In genomic region chr2:148887349-148888002, GRCh38 we compare ENCODE assay signal across 9 cellular contexts. TPM values are rescaled to one million over a fixed set of nuclear protein-coding genes. Genes with fewer than 3 reads are reported as not detected.
DNase-seq lines count a peak whose midpoint lies in the region; ATAC-seq, FAIRE-seq and TF ChIP-seq lines count a peak whose summit lies in the region.
"Had no signal": no experiment of that assay in that cellular context is flagged by ENCODE, and none has a peak within 500 bp of the region (broad histone marks: within the 10 kb centered on the region; RNA-seq: fewer than 3 reads in every experiment).

No MANE protein-coding gene starts in this region.

- SMC1A ChIA-PET in GM12878 (lab: Charles Lee; ENCODE audit: uncharacterized antibody, unreplicated experiment) = interaction anchor here (1.0 kb wide), 1 partner anchor 23 kb away, joined by 3 read pairs; no protein-coding TSS in a partner anchor

- CTCF ChIA-PET in A549 (lab: Yijun Ruan, JAX) = no interaction called here
- CTCF ChIA-PET in GM12878 (lab: Yijun Ruan, JAX) = interaction anchor here (1.0 kb wide), 1 partner anchor 103 kb away, joined by 3 read pairs; no protein-coding TSS in a partner anchor

- H3K27me3 ChIP-seq in GM12878 (replicated peaks in 1 of 2; ENCODE audit: control insufficient read depth in 2 of 2, insufficient read depth in 2 of 2, low read length in 1 of 2) = peaks cover 9 to 20% of the 10 kb centered on the region in 2 experiments; a peak in 3 of 4 replicates

- peaks cover 5 to 10% (median 5%) of the 10 kb centered on the region in 3 donors for H3K4me1 Mint-ChIP-seq in IgD-negative memory B cell
- peaks cover 13% of the 10 kb centered on the region for H3K4me1 Mint-ChIP-seq in mesothelial cell of epicardium

- H3K4me3 Mint-ChIP-seq in IgD-negative memory B cell (peak overlapping the region; percentile 73 to 81 (median 78)), mesothelial cell of epicardium (peak overlapping the region; percentile 64)

- H3K9ac ChIP-seq in GM12878 (ENCODE audit: control insufficient read depth, insufficient read depth, low read length) = no peak overlapping the region

- H3K9me3 ChIP-seq in A549 = peaks cover 6% of the 10 kb centered on the region
- H3K9me3 ChIP-seq in GM12878 (replicated peaks; ENCODE audit: control insufficient read depth, insufficient read depth, low read length) = no peaks in the 10 kb centered on the region

- DNase-seq in A549 (ENCODE audit: low read depth in 1 of 2, low spot score in 1 of 2) (no peak), GM12878 (ENCODE audit: low read depth, low spot score) (no peak), mesothelial cell of epicardium (ENCODE audit: low spot score in 2 of 2, unreplicated experiment in 2 of 2) (no peak), NCI-H146 treated with DMSO at 0.1 percent for 48 hours (lab: John Stamatoyannopoulos, UW; ENCODE audit: unreplicated experiment) (no peak), AML-193 (lab: John Stamatoyannopoulos, UW) (no peak), NCI-H82 treated with DMSO at 0.1 percent for 48 hours (lab: John Stamatoyannopoulos, UW; ENCODE audit: unreplicated experiment) (no peak), NOMO-1 treated with dmso at 0.1 percent for 144 hours (lab: John Stamatoyannopoulos, UW; ENCODE audit: unreplicated experiment) (no peak)
- DNase-seq: foreskin melanocyte had no signal

- H3K79me2 ChIP-seq in GM12878 (ENCODE audit: control insufficient read depth, insufficient read depth, low read length) = no peaks in the 10 kb centered on the region

- H3K27me3 Mint-ChIP-seq in IgD-negative memory B cell = peaks cover 21% of the 10 kb centered on the region
- H3K27me3 Mint-ChIP-seq in mesothelial cell of epicardium (ENCODE audit: low read depth) = peaks cover 64% of the 10 kb centered on the region

- FAIRE-seq in A549 (lab: Jason Lieb, UNC) (no peak), GM12878 (lab: Jason Lieb, UNC) (no peak)

- H3K4me3 ChIP-seq in A549 = peak overlapping the region; percentile 40
- H3K4me3 ChIP-seq in GM12878 = no peak overlapping the region

- BruUV-seq in GM12878 (replicated peaks; lab: Mats Ljungman, UMichigan) = no TSS peak

- H3K9me3 Mint-ChIP-seq in IgD-negative memory B cell (peaks cover 0 to 5% (median 1%) of the 10 kb centered on the region in 3 donors), mesothelial cell of epicardium (no peaks in the 10 kb centered on the region)

- TF ChIP-seq EP300 in A549 (IDR thresholded peaks at IDR 0.05) (no peak), GM12878 (IDR thresholded peaks at IDR 0.05; ENCODE audit: borderline replicate concordance in 1 of 2, control insufficient read depth in 1 of 2, low read depth in 2 of 2, low read length in 2 of 2) (no peak)

- TF ChIP-seq POLR2A in A549 (IDR thresholded peaks at IDR 0.05; ENCODE audit: low read length) = no peak
- TF ChIP-seq POLR2A in GM12878 (IDR thresholded peaks at IDR 0.05; ENCODE audit: low read depth, low read length) = no peak

- H3K27ac ChIP-seq in A549 (no peak overlapping the region), GM12878 (ENCODE audit: control insufficient read depth, insufficient read depth) (no peak overlapping the region)

- no peaks in the 10 kb centered on the region for H4K20me1 ChIP-seq in GM12878 (ENCODE audit: control insufficient read depth, insufficient read depth)

- 7% methylated on average over 11 of the region's 19 CpGs for WGBS in A549 (ENCODE audit: missing lambda C conversion rate)
- WGBS in GM12878 (ENCODE audit: insufficient coverage, insufficient replicate concordance, low lambda C conversion rate, missing lambda C conversion rate) = 6% methylated on average over 19 of the region's 19 CpGs

- RAD21 ChIA-PET in GM12878 (lab: Charles Lee; ENCODE audit: unreplicated experiment) = no interaction called here

- 0 out of 2 replicates have a peak overlapping the region, but pooled peaks have one; percentile 12 for H2AFZ ChIP-seq in GM12878 (ENCODE audit: control insufficient read depth, low read depth, low read length)

- TF ChIP-seq CTCF in A549 (IDR thresholded peaks at IDR 0.05) (no peak), GM12878 (IDR thresholded peaks at IDR 0.05 in 2 of 3, conservative IDR thresholded peaks at IDR 0.05 in 1 of 3; ENCODE audit: control insufficient read depth in 2 of 3, extremely low read depth in 1 of 3, insufficient read depth in 1 of 3, low read depth in 3 of 3, low read length in 3 of 3) (no peak), mesothelial cell of epicardium (IDR thresholded peaks at IDR 0.05; ENCODE audit: unreplicated experiment) (no peak)

- TF ChIP-seq RAD21 in A549 (conservative IDR thresholded peaks at IDR 0.05 in 1 of 2, IDR thresholded peaks at IDR 0.05 in 1 of 2) (no peak), GM12878 (IDR thresholded peaks at IDR 0.05; ENCODE audit: insufficient read depth, low read depth, low read length) (no peak)

- POLR2A ChIA-PET in A549 (lab: Yijun Ruan, JAX) (no interaction called here), GM12878 (lab: Charles Lee) (no interaction called here)

- H3K4me2 ChIP-seq in A549 = peak overlapping the region; percentile 89
- H3K4me2 ChIP-seq in GM12878 (ENCODE audit: control insufficient read depth, insufficient read depth) = peak overlapping the region; percentile 84; the same call in 1 of the 2 replicates

- no peaks in the 10 kb centered on the region for H3K36me3 ChIP-seq in GM12878 (ENCODE audit: control insufficient read depth in 2 of 2, insufficient read depth in 2 of 2, low read length in 1 of 2)

- peak in 1 of 2 experiments; percentile 21; a peak in 1 of 6 replicates for ATAC-seq in A549
- no peak for ATAC-seq in GM12878

- H3K4me1 ChIP-seq in A549 = peaks cover 10% of the 10 kb centered on the region; the same call in 1 of the 3 replicates
- no peaks in the 10 kb centered on the region for H3K4me1 ChIP-seq in GM12878 (ENCODE audit: control insufficient read depth, insufficient read depth, low read length)

- H3K36me3 Mint-ChIP-seq in IgD-negative memory B cell (peaks cover 5% of the 10 kb centered on the region), mesothelial cell of epicardium (no peaks in the 10 kb centered on the region)

- in situ Hi-C loops in GM12878 (cut with MboI) = no loop called here

- intact Hi-C loops in GM12878 (cut with micrococcal nuclease; ENCODE audit: unreplicated experiment) = no loop called here

- no peak overlapping the region for H3K27ac Mint-ChIP-seq in IgD-negative memory B cell
- no peak overlapping the region for H3K27ac Mint-ChIP-seq in mesothelial cell of epicardium

TF ChIP-seq in A549, 52 proteins besides CTCF, POLR2A, EP300 and RAD21:
- TF ChIP-seq CBX8 (IDR thresholded peaks at IDR 0.05) = 0 out of 2 replicates have a peak, but pooled peaks have one; percentile 52
- TF ChIP-seq MAX (IDR thresholded peaks at IDR 0.05) = no peak

TF ChIP-seq in GM12878, 131 proteins besides CTCF, POLR2A, EP300 and RAD21 (continues in another document):
- no peak for TF ChIP-seq MXI1 (IDR thresholded peaks at IDR 0.05; ENCODE audit: low read depth, low read length)
- no peak for TF ChIP-seq PRDM15 (CRISPR knock-in tag; IDR thresholded peaks at IDR 0.05)

RNA-seq across cellular contexts. Expression of gene KIF5C, which starts 12.4 kb away (rescaled TPM):
- polyA plus RNA-seq in A549 (2011; rRNA removed) = 0.30 and 0.66 TPM in 2 replicates
- 0.11 and 0.13 TPM in 2 replicates for polyA plus RNA-seq in A549 (2012; cell fraction: cytosol; rRNA removed)
- 0.11 and 0.16 TPM in 2 replicates for polyA plus RNA-seq in A549 (2012; cell fraction: nucleus; rRNA removed)
- 0.27 to 0.32 TPM (median 0.28 TPM) in 3 replicates for polyA plus RNA-seq in A549 (2017; fragmentation: RNase III; extraction: RNeasy Plus Mini Kit Qiagen cat#74134 plus additional on column Dnase treatment)
- polyA minus RNA-seq in A549 (2011; rRNA and poly(A)+ RNA removed) = 0.83 and 1.0 TPM in 2 replicates
- 2.0 TPM for polyA plus RNA-seq in IgD-negative memory B cell
- 1.2 and 1.3 TPM in 2 replicates for total RNA-seq in GM12878 (2013; cell fraction: nucleolus; rRNA removed)
- 0.16 and 0.23 TPM in 2 replicates for total RNA-seq in GM12878 (2014; rRNA removed)
- total RNA-seq in GM12878 (2014; rRNA removed; fragmentation: Illumina TruSeq; extraction: Trizol) = 0.23 and 0.27 TPM in 2 replicates
- 0.37 and 0.49 TPM in 2 replicates for total RNA-seq in GM12878 (2021)
- polyA plus RNA-seq in GM12878 (2011; ENCODE audit: low read depth) = 0.13 TPM
- 0.23 and 0.45 TPM in 2 replicates for polyA plus RNA-seq in GM12878 (2011; rRNA removed)
- 0.10 and 0.13 TPM in 2 replicates for polyA plus RNA-seq in GM12878 (2011; cell fraction: cytosol; rRNA removed)
- 0.19 and 0.33 TPM in 2 replicates for polyA plus RNA-seq in GM12878 (2011; cell fraction: nucleus; rRNA removed)
- polyA plus RNA-seq in GM12878 (2012) = 0.28 and 0.30 TPM in 2 replicates
- polyA plus RNA-seq in GM12878 (2014; fragmentation: Illumina TruSeq; extraction: Trizol) = 0.31 and 0.48 TPM in 2 replicates
- polyA plus RNA-seq in GM12878 (2014; fragmentation: Nextera tagmentation; extraction: Ambion mirVana) = under 1 TPM; 0.08 to 0.15 TPM
- polyA plus RNA-seq in GM12878 (2014; rRNA removed) = 0.20 and 0.22 TPM in 2 replicates
- polyA plus RNA-seq in GM12878 (2016; fragmentation: Nextera tagmentation; extraction: Ambion mirVana) = under 1 TPM; 0.25 to 0.36 TPM
- polyA minus RNA-seq in GM12878 (2011; rRNA and poly(A)+ RNA removed) = 0.15 TPM in 2 replicates
- not detected in 2 replicates for polyA minus RNA-seq in GM12878 (2011; cell fraction: cytosol; rRNA and poly(A)+ RNA removed)
- 0.10 and 0.12 TPM in 2 replicates for polyA minus RNA-seq in GM12878 (2011; cell fraction: nucleus; rRNA and poly(A)+ RNA removed)
- total RNA-seq in mesothelial cell of epicardium = 1.3 to 2.3 TPM (median 1.3 TPM) in 3 replicates
